Comparison of ENCODE assay signal across 21 cellular contexts in the genomic region with DNA sequence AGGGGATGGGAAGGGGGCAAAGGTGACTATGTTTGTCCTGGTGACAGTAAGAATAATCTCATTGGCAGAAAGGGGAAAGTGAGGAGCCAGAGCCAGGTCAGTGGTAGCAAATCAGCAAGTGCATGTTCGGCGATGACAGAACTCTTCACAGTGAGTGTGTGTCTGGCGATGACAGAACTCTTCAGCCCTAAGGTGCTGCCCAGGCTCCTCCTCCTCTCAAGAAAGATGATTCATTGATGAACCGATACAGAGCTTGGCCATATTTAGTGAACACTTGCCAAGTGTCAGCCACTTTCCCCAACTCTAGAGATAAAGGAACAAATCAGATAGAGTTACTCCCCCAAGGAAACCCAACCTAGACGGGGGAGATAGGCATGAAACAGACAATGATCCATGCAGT.
DNase-seq lines count a peak whose midpoint lies in the region; ATAC-seq, FAIRE-seq and TF ChIP-seq lines count a peak whose summit lies in the region.
"Had no signal": no experiment of that assay in that cellular context is flagged by ENCODE, and none has a peak within 500 bp of the region (broad histone marks: within the 10 kb centered on the region; RNA-seq: fewer than 3 reads in every experiment).

No MANE protein-coding gene starts in this region.

- H3K18ac ChIP-seq in mesenchymal stem cell (ENCODE audit: low read depth in 1 of 2, low read length in 2 of 2) = no peak overlapping the region

- no peak overlapping the region for H3K14ac ChIP-seq in mesenchymal stem cell (ENCODE audit: low read length in 2 of 2)

- no peak overlapping the region for H2AK5ac ChIP-seq in mesenchymal stem cell (ENCODE audit: low read length, severe bottlenecking)

- peak; percentile 26 for DNase-seq in activated CD8-positive, alpha-beta T cell treated with anti-CD3 and anti-CD28 coated beads for 36 hours
- DNase-seq in activated CD8-positive, alpha-beta T cell treated with anti-CD3 and anti-CD28 coated beads, Interleukin-2, amount 10 ng/mL, durations not matched to agents 7 days and 5 days = no peak
- DNase-seq in HTR-8/SVneo (ENCODE audit: insufficient read length, low spot score) (no peak), mesenchymal stem cell (peak; percentile 22), GM10266 (ENCODE audit: extremely low spot score) (no peak), SK-N-DZ (ENCODE audit: low spot score) (no peak)
- peak; percentile 24 for DNase-seq in activated CD4-positive, alpha-beta memory T cell treated with anti-CD3 and anti-CD28 coated beads, Interleukin-2, amount 10 ng/mL, durations not matched to agents 7 days and 5 days
- DNase-seq: activated CD4-positive, CD25-positive, alpha-beta regulatory T cell; CD8-positive, alpha-beta memory T cell; GOT3; MG63; midbrain; NCI-H2081 treated with DMSO at 0.1 percent for 48 hours; NCI-H526; sigmoid colon; T-cell had no signal

- POLR2A ChIA-PET in activated CD8-positive, alpha-beta T cell treated with anti-CD3 and anti-CD28 coated beads for 36 hours (lab: Charles Lee) = no interaction called here
- POLR2A ChIA-PET in activated CD8-positive, alpha-beta T cell treated with anti-CD3 and anti-CD28 coated beads, Interleukin-2, amount 10 ng/mL, durations not matched to agents 7 days and 5 days (lab: Charles Lee) = interaction anchor here (0.5 kb wide), 1 partner anchor 24 kb away, joined by 3 read pairs; no protein-coding TSS in a partner anchor
- POLR2A ChIA-PET in activated CD4-positive, alpha-beta memory T cell treated with anti-CD3 and anti-CD28 coated beads, Interleukin-2, amount 10 ng/mL, durations not matched to agents 7 days and 5 days (lab: Charles Lee) = no interaction called here

- no peak overlapping the region for H3K4me3 Mint-ChIP-seq in activated CD8-positive, alpha-beta T cell treated with anti-CD3 and anti-CD28 coated beads for 36 hours
- H3K4me3 Mint-ChIP-seq in activated CD8-positive, alpha-beta T cell treated with anti-CD3 and anti-CD28 coated beads, Interleukin-2, amount 10 ng/mL, durations not matched to agents 7 days and 5 days = no peak overlapping the region
- H3K4me3 Mint-ChIP-seq in activated CD4-positive, alpha-beta memory T cell treated with anti-CD3 and anti-CD28 coated beads, Interleukin-2, amount 10 ng/mL, durations not matched to agents 7 days and 5 days = no peak overlapping the region
- H3K4me3 Mint-ChIP-seq: CD8-positive, alpha-beta memory T cell; T-cell had no signal

- no peaks in the 10 kb centered on the region for H3K36me3 Mint-ChIP-seq in activated CD8-positive, alpha-beta T cell treated with anti-CD3 and anti-CD28 coated beads for 36 hours (ENCODE audit: low read depth)
- no peaks in the 10 kb centered on the region for H3K36me3 Mint-ChIP-seq in activated CD8-positive, alpha-beta T cell treated with anti-CD3 and anti-CD28 coated beads, Interleukin-2, amount 10 ng/mL, durations not matched to agents 7 days and 5 days (ENCODE audit: low read depth)
- H3K36me3 Mint-ChIP-seq in activated CD4-positive, alpha-beta memory T cell treated with anti-CD3 and anti-CD28 coated beads, Interleukin-2, amount 10 ng/mL, durations not matched to agents 7 days and 5 days (ENCODE audit: low read depth) = no peaks in the 10 kb centered on the region
- H3K36me3 Mint-ChIP-seq: CD8-positive, alpha-beta memory T cell; T-cell had no signal

- no peaks in the 10 kb centered on the region for H3K27me3 Mint-ChIP-seq in activated CD8-positive, alpha-beta T cell treated with anti-CD3 and anti-CD28 coated beads for 36 hours
- H3K27me3 Mint-ChIP-seq in activated CD8-positive, alpha-beta T cell treated with anti-CD3 and anti-CD28 coated beads, Interleukin-2, amount 10 ng/mL, durations not matched to agents 7 days and 5 days (ENCODE audit: low read depth) = no peaks in the 10 kb centered on the region
- H3K27me3 Mint-ChIP-seq in activated CD4-positive, alpha-beta memory T cell treated with anti-CD3 and anti-CD28 coated beads, Interleukin-2, amount 10 ng/mL, durations not matched to agents 7 days and 5 days = peaks cover 7% of the 10 kb centered on the region

- H4K8ac ChIP-seq in mesenchymal stem cell (ENCODE audit: low read length) = no peak overlapping the region

- H2BK15ac ChIP-seq in mesenchymal stem cell (ENCODE audit: low read depth, poor library complexity, severe bottlenecking) = no peak overlapping the region

- intact Hi-C loops in activated CD8-positive, alpha-beta T cell treated with anti-CD3 and anti-CD28 coated beads for 36 hours (cut with micrococcal nuclease) = no loop called here

- H2BK12ac ChIP-seq in mesenchymal stem cell (ENCODE audit: low read length in 2 of 2) = no peak overlapping the region

- H4K91ac ChIP-seq in mesenchymal stem cell (ENCODE audit: low read length) = no peak overlapping the region

- no peak overlapping the region for H2BK120ac ChIP-seq in mesenchymal stem cell (ENCODE audit: low read depth, low read length)

- peak; percentile 33 for FAIRE-seq in HTR-8/SVneo (lab: Jason Lieb, UNC)
- FAIRE-seq: endothelial cell of umbilical vein, GM12892 had no signal

- H3K4me1 ChIP-seq in mesenchymal stem cell (ENCODE audit: control insufficient read depth, insufficient read depth, low read depth, low read length) = peaks cover 2% of the 10 kb centered on the region
- H3K4me1 ChIP-seq: sigmoid colon had no signal

- no peak overlapping the region for H3K23ac ChIP-seq in mesenchymal stem cell (ENCODE audit: low read length in 2 of 2)

- no peaks in the 10 kb centered on the region for H3K9me3 Mint-ChIP-seq in activated CD8-positive, alpha-beta T cell treated with anti-CD3 and anti-CD28 coated beads for 36 hours
- no peaks in the 10 kb centered on the region for H3K9me3 Mint-ChIP-seq in activated CD8-positive, alpha-beta T cell treated with anti-CD3 and anti-CD28 coated beads, Interleukin-2, amount 10 ng/mL, durations not matched to agents 7 days and 5 days (ENCODE audit: insufficient read depth)
- H3K9me3 Mint-ChIP-seq in activated CD4-positive, alpha-beta memory T cell treated with anti-CD3 and anti-CD28 coated beads, Interleukin-2, amount 10 ng/mL, durations not matched to agents 7 days and 5 days = no peaks in the 10 kb centered on the region
- H3K9me3 Mint-ChIP-seq: CD8-positive, alpha-beta memory T cell; T-cell had no signal

- WGBS in mesenchymal stem cell = 69% methylated on average over 4 of the region's 5 CpGs

- H3K27ac ChIP-seq in mesenchymal stem cell (ENCODE audit: low read length, poor library complexity, severe bottlenecking) = no peak overlapping the region
- H3K27ac ChIP-seq: neutrophil, sigmoid colon had no signal

- H3K4me1 Mint-ChIP-seq in activated CD8-positive, alpha-beta T cell treated with anti-CD3 and anti-CD28 coated beads for 36 hours (ENCODE audit: low read depth) = peaks cover 28% of the 10 kb centered on the region
- H3K4me1 Mint-ChIP-seq in activated CD8-positive, alpha-beta T cell treated with anti-CD3 and anti-CD28 coated beads, Interleukin-2, amount 10 ng/mL, durations not matched to agents 7 days and 5 days (ENCODE audit: low read depth) = peaks cover 46% of the 10 kb centered on the region
- peaks cover 46% of the 10 kb centered on the region for H3K4me1 Mint-ChIP-seq in activated CD4-positive, alpha-beta memory T cell treated with anti-CD3 and anti-CD28 coated beads, Interleukin-2, amount 10 ng/mL, durations not matched to agents 7 days and 5 days

- no peak overlapping the region for H2BK5ac ChIP-seq in mesenchymal stem cell (ENCODE audit: low read depth, low read length, poor library complexity, severe bottlenecking)

- no peak overlapping the region for H2AFZ ChIP-seq in mesenchymal stem cell (ENCODE audit: low read depth, low read length)

- H3K9me3 ChIP-seq in mesenchymal stem cell (ENCODE audit: control insufficient read depth, low read length) = no peaks in the 10 kb centered on the region
- H3K9me3 ChIP-seq: MG63, neutrophil, sigmoid colon had no signal

- H3K79me1 ChIP-seq in mesenchymal stem cell (replicated peaks; ENCODE audit: low read length, poor library complexity, severe bottlenecking) = no peaks in the 10 kb centered on the region

- no peak for TF ChIP-seq CTCF in activated CD8-positive, alpha-beta T cell treated with anti-CD3 and anti-CD28 coated beads for 36 hours (IDR thresholded peaks at IDR 0.05)
- no peak for TF ChIP-seq CTCF in GM10266 (IDR thresholded peaks at IDR 0.05; ENCODE audit: control insufficient read depth, insufficient read depth, low read depth, missing control alignments)

- H3K4me3 ChIP-seq in mesenchymal stem cell (ENCODE audit: insufficient read depth in 1 of 2, low read depth in 1 of 2, low read length in 2 of 2) = no peak overlapping the region
- H3K4me3 ChIP-seq: MG63, sigmoid colon had no signal

- no peaks in the 10 kb centered on the region for H3K36me3 ChIP-seq in mesenchymal stem cell (ENCODE audit: control insufficient read depth in 1 of 2, insufficient read depth in 2 of 2, low read depth in 1 of 2, low read length in 2 of 2)
- H3K36me3 ChIP-seq: MG63, neutrophil, sigmoid colon had no signal

- H3K4ac ChIP-seq in mesenchymal stem cell (ENCODE audit: low read depth in 1 of 2, low read length in 2 of 2) = no peak overlapping the region

- H3K4me2 ChIP-seq in mesenchymal stem cell (ENCODE audit: low read length, poor library complexity, severe bottlenecking) = no peak overlapping the region

- H3K9ac ChIP-seq in mesenchymal stem cell (ENCODE audit: low read length) = no peak overlapping the region

- ATAC-seq in activated CD8-positive, alpha-beta T cell treated with anti-CD3 and anti-CD28 coated beads for 36 hours = peak; percentile 69
- no peak for ATAC-seq in activated CD8-positive, alpha-beta T cell treated with anti-CD3 and anti-CD28 coated beads, Interleukin-2, amount 10 ng/mL, durations not matched to agents 7 days and 5 days
- no peak for ATAC-seq in GM21447 (IDR thresholded peaks at IDR 0.05; ENCODE audit: unreplicated experiment)
- ATAC-seq: Panc1 had no signal

- H3K27me3 ChIP-seq in mesenchymal stem cell (ENCODE audit: control insufficient read depth in 1 of 2, insufficient read depth in 1 of 2, low read length in 2 of 2) = peaks cover 0 to 13% of the 10 kb centered on the region in 2 experiments
- H3K27me3 ChIP-seq: MG63, neutrophil had no signal

- no peak overlapping the region for H3K27ac Mint-ChIP-seq in activated CD8-positive, alpha-beta T cell treated with anti-CD3 and anti-CD28 coated beads for 36 hours
- H3K27ac Mint-ChIP-seq in activated CD8-positive, alpha-beta T cell treated with anti-CD3 and anti-CD28 coated beads, Interleukin-2, amount 10 ng/mL, durations not matched to agents 7 days and 5 days = no peak overlapping the region
- no peak overlapping the region for H3K27ac Mint-ChIP-seq in activated CD4-positive, alpha-beta memory T cell treated with anti-CD3 and anti-CD28 coated beads, Interleukin-2, amount 10 ng/mL, durations not matched to agents 7 days and 5 days
- H3K27ac Mint-ChIP-seq: T-cell had no signal

- CTCF ChIA-PET in activated CD8-positive, alpha-beta T cell treated with anti-CD3 and anti-CD28 coated beads for 36 hours (lab: Charles Lee) = no interaction called here
- CTCF ChIA-PET in activated CD8-positive, alpha-beta T cell treated with anti-CD3 and anti-CD28 coated beads, Interleukin-2, amount 10 ng/mL, durations not matched to agents 7 days and 5 days (lab: Charles Lee) = interaction anchor here (0.5 to 1.0 kb wide), 2 partner anchors 65 to 190 kb away, joined by 3 to 4 read pairs; no protein-coding TSS in a partner anchor
- CTCF ChIA-PET in activated CD4-positive, alpha-beta memory T cell treated with anti-CD3 and anti-CD28 coated beads, Interleukin-2, amount 10 ng/mL, durations not matched to agents 7 days and 5 days (lab: Charles Lee) = no interaction called here

Comparison
In these comparisons a context has a peak if more than half of its experiments do, and no peak if none do; other contexts are left out.
1. DNase-seq: peak in activated CD8-positive, alpha-beta T cell treated with anti-CD3 and anti-CD28 coated beads for 36 hours (single experiment), activated CD4-positive, alpha-beta memory T cell treated with anti-CD3 and anti-CD28 coated beads, Interleukin-2, amount 10 ng/mL, durations not matched to agents 7 days and 5 days (single experiment) and mesenchymal stem cell (single experiment); none in activated CD8-positive, alpha-beta T cell treated with anti-CD3 and anti-CD28 coated beads, Interleukin-2, amount 10 ng/mL, durations not matched to agents 7 days and 5 days (single experiment), HTR-8/SVneo (single experiment), GM10266 (single experiment) and SK-N-DZ (single experiment).